26 cellular contexts compared by ENCODE assay signal in the genomic region with DNA sequence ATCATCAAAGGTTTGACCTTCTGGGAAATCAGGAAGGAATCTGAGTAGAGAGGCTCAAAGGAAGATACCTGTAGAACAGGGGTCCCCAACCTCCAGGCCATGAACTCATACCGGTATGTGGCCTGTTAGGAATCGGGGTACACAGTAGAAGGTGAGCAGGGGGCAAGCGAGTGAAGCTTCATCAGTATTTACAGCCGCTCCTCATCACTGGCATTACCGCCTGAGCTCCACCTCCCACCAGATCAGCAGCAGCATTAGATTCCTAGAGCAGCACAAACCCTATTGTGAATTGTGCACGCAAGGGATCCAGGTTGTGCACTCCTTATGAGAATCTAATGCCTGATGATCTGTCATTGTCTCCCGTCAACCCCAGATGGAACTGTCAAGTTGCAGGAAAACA.
"Had no signal": no experiment of that assay in that cellular context is flagged by ENCODE, and none has a peak within 500 bp of the region (broad histone marks: within the 10 kb centered on the region; RNA-seq: fewer than 3 reads in every experiment).

No MANE protein-coding gene starts in this region.

- H3K4me3 ChIP-seq: colonic mucosa, esophagus squamous epithelium, gastrocnemius medialis, heart right ventricle, left lung, lower lobe of right lung had no signal

- H3K4me3 Mint-ChIP-seq: dendritic cell treated with granulocyte-macrophage colony-stimulating factor and Interleukin-4, amounts not matched to agents 40 ng/mL and 50 ng/mL, for 4 days; effector memory CD8-positive, alpha-beta T cell; endodermal cell had no signal

- FAIRE-seq: endometrium, islet of Langerhans, keratinocyte had no signal

- H3K9me3 ChIP-seq: colonic mucosa, esophagus squamous epithelium, gastrocnemius medialis, heart right ventricle, left lung, lower lobe of right lung had no signal

- H3K27me3 Mint-ChIP-seq: dendritic cell treated with granulocyte-macrophage colony-stimulating factor and Interleukin-4, amounts not matched to agents 40 ng/mL and 50 ng/mL, for 4 days; effector memory CD8-positive, alpha-beta T cell had no signal

- H3K27me3 ChIP-seq: colonic mucosa, gastrocnemius medialis, heart right ventricle, left lung had no signal

- H3K27ac Mint-ChIP-seq: dendritic cell treated with granulocyte-macrophage colony-stimulating factor and Interleukin-4, amounts not matched to agents 40 ng/mL and 50 ng/mL, for 4 days; effector memory CD8-positive, alpha-beta T cell; endodermal cell had no signal

- H3K9me3 Mint-ChIP-seq: dendritic cell treated with granulocyte-macrophage colony-stimulating factor and Interleukin-4, amounts not matched to agents 40 ng/mL and 50 ng/mL, for 4 days; effector memory CD8-positive, alpha-beta T cell had no signal

- H3K4me1 Mint-ChIP-seq: endodermal cell had no signal

- DNase-seq: colonic mucosa; cortex of kidney; effector CD8-positive, alpha-beta T cell; effector memory CD8-positive, alpha-beta T cell; endodermal cell; erythroblast; esophagus squamous epithelium; foreskin fibroblast; foreskin melanocyte; gastrocnemius medialis; glutamatergic neuron; head of caudate nucleus; heart right ventricle; hippocampal formation; left cardiac atrium; left lung; left ventricle myocardium superior; lower lobe of right lung; mesenchymal stem cell; midbrain had no signal

- H3K36me3 ChIP-seq: colonic mucosa, esophagus squamous epithelium, gastrocnemius medialis, heart right ventricle, left lung, lower lobe of right lung had no signal

- H3K27ac ChIP-seq: colonic mucosa, epithelial cell of prostate, esophagus squamous epithelium, gastrocnemius medialis, heart right ventricle, left lung, lower lobe of right lung had no signal

- ATAC-seq: effector memory CD8-positive, alpha-beta T cell; esophagus mucosa; gastrocnemius medialis; heart right ventricle; left cardiac atrium; left lung; left ventricle myocardium superior; lower lobe of right lung had no signal

- H3K4me1 ChIP-seq: colonic mucosa, esophagus squamous epithelium, gastrocnemius medialis, heart right ventricle, left lung, lower lobe of right lung had no signal
